In genomic region chr1:227299238-227299637, GRCh38 we compare ENCODE assay signal across 2 cellular contexts.
TF ChIP-seq lines count a peak whose summit lies in the region.

No MANE protein-coding gene starts in this region.

TF ChIP-seq in IMR-90, 13 proteins besides CTCF, POLR2A, EP300 and RAD21:
- TF ChIP-seq BHLHE40 (IDR thresholded peaks at IDR 0.05; ENCODE audit: low read depth, low read length) (no peak), FOS (IDR thresholded peaks at IDR 0.05; ENCODE audit: low read depth, low read length) (no peak), CEBPB (IDR thresholded peaks at IDR 0.05; ENCODE audit: low read depth, low read length) (peak; percentile 70)

TF ChIP-seq in K562, 482 proteins besides CTCF, POLR2A, EP300 and RAD21 (continues in another document):
- TF ChIP-seq FOXA3 (CRISPR knock-in tag; conservative IDR thresholded peaks at IDR 0.05 in 1 of 2, IDR thresholded peaks at IDR 0.05 in 1 of 2): no peak
- no peak for TF ChIP-seq GTF2B (IDR thresholded peaks at IDR 0.05; ENCODE audit: extremely low read depth, insufficient read length)
- TF ChIP-seq MGA (IDR thresholded peaks at IDR 0.05): 0 out of 2 replicates have a peak, but pooled peaks have one; percentile 13
- TF ChIP-seq GTF2E2 (tag; IDR thresholded peaks at IDR 0.05): 0 out of 2 replicates have a peak, but pooled peaks have one; percentile 17
- 0 out of 2 replicates have a peak, but pooled peaks have one; percentile 32 for TF ChIP-seq ZNF175 (CRISPR knock-in tag; IDR thresholded peaks at IDR 0.05; ENCODE audit: low read depth)
- no peak for TF ChIP-seq FOXM1 (IDR thresholded peaks at IDR 0.05; ENCODE audit: low read depth)
- no peak for TF ChIP-seq FOXM1 (CRISPR knock-in tag; IDR thresholded peaks at IDR 0.05; ENCODE audit: low read depth)
- TF ChIP-seq ZNF408 (CRISPR knock-in tag; IDR thresholded peaks at IDR 0.05; ENCODE audit: low read depth): no peak
- TF ChIP-seq CEBPB (tag; IDR thresholded peaks at IDR 0.05): peak; percentile 51; the same call in 1 of the 2 replicates
- no peak for TF ChIP-seq CUX1 (CRISPR knock-in tag; IDR thresholded peaks at IDR 0.05)
- no peak for TF ChIP-seq ZNF197 (CRISPR knock-in tag; IDR thresholded peaks at IDR 0.05; ENCODE audit: low read depth)
- TF ChIP-seq POLR2H (tag; IDR thresholded peaks at IDR 0.05; ENCODE audit: low read depth): 0 out of 2 replicates have a peak, but pooled peaks have one; percentile 6
- peak; percentile 86 for TF ChIP-seq ATF3 (IDR thresholded peaks at IDR 0.05)
- no peak for TF ChIP-seq ATF3 (CRISPR knock-in tag; conservative IDR thresholded peaks at IDR 0.05)
- peak; percentile 21; the same call in 1 of the 2 replicates for TF ChIP-seq SMARCE1 (IDR thresholded peaks at IDR 0.05)
- TF ChIP-seq BRF2 (IDR thresholded peaks at IDR 0.05; ENCODE audit: borderline replicate concordance, insufficient read depth, insufficient read length): no peak
- TF ChIP-seq ARID2 (IDR thresholded peaks at IDR 0.05): no peak
- TF ChIP-seq NCOA2 (IDR thresholded peaks at IDR 0.05; ENCODE audit: partially characterized antibody in 2 of 2): peak; percentile 8 to 10
- TF ChIP-seq TRIM24 (IDR thresholded peaks at IDR 0.05): peak in 1 of 2 experiments; percentile 52; a peak in 3 of 4 replicates
- no peak for TF ChIP-seq ZNF398 (CRISPR knock-in tag; IDR thresholded peaks at IDR 0.05)
- TF ChIP-seq TEAD4 (IDR thresholded peaks at IDR 0.05; ENCODE audit: low read length): peak; percentile 31; the same call in 1 of the 2 replicates
- no peak for TF ChIP-seq TEAD4 (CRISPR knock-in tag; IDR thresholded peaks at IDR 0.05; ENCODE audit: borderline replicate concordance)
- TF ChIP-seq SMARCA4 (IDR thresholded peaks at IDR 0.05): peak; percentile 8; the same call in 1 of the 2 replicates
- no peak for TF ChIP-seq SMAD1 (IDR thresholded peaks at IDR 0.05; ENCODE audit: low read depth, low read length, partially characterized antibody)
- no peak for TF ChIP-seq CEBPG (CRISPR knock-in tag; IDR thresholded peaks at IDR 0.05)
- TF ChIP-seq CEBPG (tag; conservative IDR thresholded peaks at IDR 0.05 in 1 of 2, IDR thresholded peaks at IDR 0.05 in 1 of 2): peak; percentile 78 to 84
- no peak for TF ChIP-seq ZNF717 (CRISPR knock-in tag; IDR thresholded peaks at IDR 0.05)
